Comparison of ENCODE assay signal across 8 cellular contexts in genomic region chr15:44536962-44537727, GRCh38. TPM values are rescaled to one million over a fixed set of nuclear protein-coding genes. Genes with fewer than 3 reads are reported as not detected.
DNase-seq lines count a peak whose midpoint lies in the region; ATAC-seq and TF ChIP-seq lines count a peak whose summit lies in the region.

EIF3J (plus strand) TSS chr15:44537147; CDS start chr15:44537195, 48 bp downstream.

- H3K4me1 Mint-ChIP-seq in activated naive CD8-positive, alpha-beta T cell treated with anti-CD3 and anti-CD28 coated beads for 36 hours = peaks cover 43% of the 10 kb centered on the region

- no peak for TF ChIP-seq EP300 in ovary (IDR thresholded peaks at IDR 0.05)

- ATAC-seq in HG02610 (IDR thresholded peaks at IDR 0.05; ENCODE audit: unreplicated experiment) (peak; percentile 85), Right ventricle myocardium inferior (peak; percentile 97)

- H3K9me3 Mint-ChIP-seq in activated naive CD8-positive, alpha-beta T cell treated with anti-CD3 and anti-CD28 coated beads for 36 hours = no peaks in the 10 kb centered on the region

- H3K27ac ChIP-seq in ovary = peak within 1 kb of the TSS; percentile 89 to 97
- peak within 1 kb of the TSS; percentile 95 for H3K27ac ChIP-seq in thymus (ENCODE audit: low read depth)

- DNase-seq in GM10248 (ENCODE audit: extremely low spot score) (peak; percentile 98), NCI-H1092 (lab: John Stamatoyannopoulos, UW) (peak; percentile 83), SKM-1 treated with dmso at 0.1 percent for 144 hours (lab: John Stamatoyannopoulos, UW; ENCODE audit: unreplicated experiment) (peak; percentile 95), Right ventricle myocardium inferior (ENCODE audit: missing footprints) (peak; percentile 98), ovary (peak; percentile 94 to 97 (median 96))
- DNase-seq in activated naive CD8-positive, alpha-beta T cell treated with anti-CD3 and anti-CD28 coated beads for 36 hours = peak; percentile 97

- H3K36me3 Mint-ChIP-seq in activated naive CD8-positive, alpha-beta T cell treated with anti-CD3 and anti-CD28 coated beads for 36 hours = peaks cover 54% of the 10 kb centered on the region

- CTCF ChIA-PET in GM10248 (lab: Yijun Ruan, JAX) = interaction anchor here (1.0 to 2.1 kb wide), 4 partner anchors 9 to 56 kb away, joined by 3 to 15 read pairs (median 6); no protein-coding TSS in a partner anchor

- H3K27me3 Mint-ChIP-seq in activated naive CD8-positive, alpha-beta T cell treated with anti-CD3 and anti-CD28 coated beads for 36 hours = no peaks in the 10 kb centered on the region

- peak; percentile 28 for TF ChIP-seq POLR2A in ovary (IDR thresholded peaks at IDR 0.05)

- H3K4me3 Mint-ChIP-seq in activated naive CD8-positive, alpha-beta T cell treated with anti-CD3 and anti-CD28 coated beads for 36 hours = peak within 1 kb of the TSS; percentile 88

- H3K4me3 ChIP-seq in ovary (peak within 1 kb of the TSS; percentile 94), thymus (ENCODE audit: low read length) (peak within 1 kb of the TSS; percentile 64)

- POLR2A ChIA-PET in GM10248 (lab: Yijun Ruan, JAX) = interaction anchor here (0.8 to 1.5 kb wide), 4 partner anchors 9 to 189 kb away, joined by 3 read pairs; no protein-coding TSS in a partner anchor

- 0% methylated on average over 55 to 97 of the region's 97 CpGs for WGBS in ovary, 3 donors
- under 1% methylated on average over 97 of the region's 97 CpGs for WGBS in thymus

- TF ChIP-seq CTCF in GM10248 (IDR thresholded peaks at IDR 0.05; ENCODE audit: control extremely low read depth, extremely low read depth, low read depth, missing control alignments) (no peak), ovary (IDR thresholded peaks at IDR 0.05) (peak in 1 of 3 donors; percentile 11)

- no peaks in the 10 kb centered on the region for H3K36me3 ChIP-seq in ovary
- H3K36me3 ChIP-seq in thymus (ENCODE audit: control insufficient read depth, insufficient read depth) = no peaks in the 10 kb centered on the region

- H3K27me3 ChIP-seq in ovary = no peaks in the 10 kb centered on the region
- H3K27me3 ChIP-seq in thymus (ENCODE audit: control insufficient read depth, insufficient read depth) = no peaks in the 10 kb centered on the region

- H3K27ac Mint-ChIP-seq in activated naive CD8-positive, alpha-beta T cell treated with anti-CD3 and anti-CD28 coated beads for 36 hours = peak within 1 kb of the TSS; percentile 97

- intact Hi-C loops in Right ventricle myocardium inferior (cut with DNase I) (loop anchor here (1.0 kb wide), 1 partner anchor 110 kb away; the partner anchor contains the start of gene CTDSPL2), ovary (cut with DNase I) (loop anchor here in 1 of 4 donors (5.0 kb wide), 1 partner anchor 110 kb away; the partner anchor contains the start of gene CTDSPL2)

- H3K4me1 ChIP-seq in ovary (ENCODE audit: insufficient read depth) (peaks cover 9% of the 10 kb centered on the region), thymus (ENCODE audit: control insufficient read depth, insufficient read depth, low read length) (peaks cover 10% of the 10 kb centered on the region)

- H3K9me3 ChIP-seq in ovary (no peaks in the 10 kb centered on the region), thymus (ENCODE audit: control insufficient read depth) (no peaks in the 10 kb centered on the region)

RNA-seq across cellular contexts. Expression of gene EIF3J, which starts in this region (rescaled TPM):
- total RNA-seq in activated naive CD8-positive, alpha-beta T cell treated with anti-CD3 and anti-CD28 coated beads for 36 hours = 100 to 1,000 TPM; 187 to 194 TPM
- total RNA-seq in Right ventricle myocardium inferior (104 TPM), ovary (10 to 100 TPM; 27.6 to 62.6 (median 49.0) TPM)
- polyA plus RNA-seq in ovary (10 to 100 TPM; 27.0 to 65.3 TPM), thymus (52.0 TPM)

Comparison
In these comparisons a context has a peak if more than half of its experiments do, and no peak if none do; other contexts are left out.
1. Peak in every context shown above with its lines: DNase-seq, ATAC-seq, H3K4me3 ChIP-seq and H3K27ac ChIP-seq.